Comparison of ENCODE assay signal across 2 cellular contexts in genomic region chr20:64053841-64054661, GRCh38.
A peak's percentile ranks its signal among the peaks of the same experiment; 100 is the strongest.
TF ChIP-seq lines count a peak whose summit lies in the region.

No MANE protein-coding gene starts in this region.

TF ChIP-seq in IMR-90, 13 proteins besides CTCF, POLR2A, EP300 and RAD21:
- TF ChIP-seq NFE2L2 (IDR thresholded peaks at IDR 0.05; ENCODE audit: low read depth, low read length) = no peak
- TF ChIP-seq RFX5 (IDR thresholded peaks at IDR 0.05; ENCODE audit: low read depth, low read length) = no peak
- TF ChIP-seq, protein P1, sequence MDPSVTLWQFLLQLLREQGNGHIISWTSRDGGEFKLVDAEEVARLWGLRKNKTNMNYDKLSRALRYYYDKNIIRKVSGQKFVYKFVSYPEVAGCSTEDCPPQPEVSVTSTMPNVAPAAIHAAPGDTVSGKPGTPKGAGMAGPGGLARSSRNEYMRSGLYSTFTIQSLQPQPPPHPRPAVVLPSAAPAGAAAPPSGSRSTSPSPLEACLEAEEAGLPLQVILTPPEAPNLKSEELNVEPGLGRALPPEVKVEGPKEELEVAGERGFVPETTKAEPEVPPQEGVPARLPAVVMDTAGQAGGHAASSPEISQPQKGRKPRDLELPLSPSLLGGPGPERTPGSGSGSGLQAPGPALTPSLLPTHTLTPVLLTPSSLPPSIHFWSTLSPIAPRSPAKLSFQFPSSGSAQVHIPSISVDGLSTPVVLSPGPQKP (IDR thresholded peaks at IDR 0.05; ENCODE audit: borderline replicate concordance, low read depth, low read length) = no peak
- no peak for TF ChIP-seq BHLHE40 (IDR thresholded peaks at IDR 0.05; ENCODE audit: low read depth, low read length)
- TF ChIP-seq MXI1 (IDR thresholded peaks at IDR 0.05; ENCODE audit: borderline replicate concordance, low read depth, low read length) = no peak
- no peak for TF ChIP-seq CEBPB (IDR thresholded peaks at IDR 0.05; ENCODE audit: low read depth, low read length)
- TF ChIP-seq, protein P2, sequence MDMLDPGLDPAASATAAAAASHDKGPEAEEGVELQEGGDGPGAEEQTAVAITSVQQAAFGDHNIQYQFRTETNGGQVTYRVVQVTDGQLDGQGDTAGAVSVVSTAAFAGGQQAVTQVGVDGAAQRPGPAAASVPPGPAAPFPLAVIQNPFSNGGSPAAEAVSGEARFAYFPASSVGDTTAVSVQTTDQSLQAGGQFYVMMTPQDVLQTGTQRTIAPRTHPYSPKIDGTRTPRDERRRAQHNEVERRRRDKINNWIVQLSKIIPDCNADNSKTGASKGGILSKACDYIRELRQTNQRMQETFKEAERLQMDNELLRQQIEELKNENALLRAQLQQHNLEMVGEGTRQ (IDR thresholded peaks at IDR 0.05; ENCODE audit: low read depth, low read length) = no peak

TF ChIP-seq in GM12878, 131 proteins besides CTCF, POLR2A, EP300 and RAD21:
- TF ChIP-seq, protein P3, sequence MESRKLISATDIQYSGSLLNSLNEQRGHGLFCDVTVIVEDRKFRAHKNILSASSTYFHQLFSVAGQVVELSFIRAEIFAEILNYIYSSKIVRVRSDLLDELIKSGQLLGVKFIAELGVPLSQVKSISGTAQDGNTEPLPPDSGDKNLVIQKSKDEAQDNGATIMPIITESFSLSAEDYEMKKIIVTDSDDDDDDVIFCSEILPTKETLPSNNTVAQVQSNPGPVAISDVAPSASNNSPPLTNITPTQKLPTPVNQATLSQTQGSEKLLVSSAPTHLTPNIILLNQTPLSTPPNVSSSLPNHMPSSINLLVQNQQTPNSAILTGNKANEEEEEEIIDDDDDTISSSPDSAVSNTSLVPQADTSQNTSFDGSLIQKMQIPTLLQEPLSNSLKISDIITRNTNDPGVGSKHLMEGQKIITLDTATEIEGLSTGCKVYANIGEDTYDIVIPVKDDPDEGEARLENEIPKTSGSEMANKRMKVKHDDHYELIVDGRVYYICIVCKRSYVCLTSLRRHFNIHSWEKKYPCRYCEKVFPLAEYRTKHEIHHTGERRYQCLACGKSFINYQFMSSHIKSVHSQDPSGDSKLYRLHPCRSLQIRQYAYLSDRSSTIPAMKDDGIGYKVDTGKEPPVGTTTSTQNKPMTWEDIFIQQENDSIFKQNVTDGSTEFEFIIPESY (IDR thresholded peaks at IDR 0.05) = no peak
- TF ChIP-seq KLF5 (IDR thresholded peaks at IDR 0.05; ENCODE audit: partially characterized antibody) = no peak
- TF ChIP-seq GABPA (IDR thresholded peaks at IDR 0.05; ENCODE audit: low read depth) = no peak
- TF ChIP-seq TCF12 (IDR thresholded peaks at IDR 0.05; ENCODE audit: low read depth, low read length) = 0 out of 2 replicates have a peak, but pooled peaks have one; percentile 29
- no peak for TF ChIP-seq RELB (IDR thresholded peaks at IDR 0.05; ENCODE audit: low read depth)
- TF ChIP-seq NR2F1 (conservative IDR thresholded peaks at IDR 0.05) = no peak
- TF ChIP-seq SMAD1 (IDR thresholded peaks at IDR 0.05; ENCODE audit: low read depth, partially characterized antibody) = no peak
- TF ChIP-seq HDAC6 (IDR thresholded peaks at IDR 0.05; ENCODE audit: unreplicated experiment) = no peak
- no peak for TF ChIP-seq MTA3 (IDR thresholded peaks at IDR 0.05; ENCODE audit: borderline replicate concordance, low read length)
- no peak for TF ChIP-seq RFX5 (IDR thresholded peaks at IDR 0.05; ENCODE audit: low read depth, low read length)
- TF ChIP-seq ZZZ3 (IDR thresholded peaks at IDR 0.05; ENCODE audit: control insufficient read depth, insufficient read length, low read depth) = no peak
- no peak for TF ChIP-seq POLR2AphosphoS5 (IDR thresholded peaks at IDR 0.05; ENCODE audit: low read length)
- no peak for TF ChIP-seq IKZF2 (IDR thresholded peaks at IDR 0.05)
- no peak for TF ChIP-seq BRCA1 (IDR thresholded peaks at IDR 0.05; ENCODE audit: low read depth, low read length)
- TF ChIP-seq SMARCA5 (IDR thresholded peaks at IDR 0.05) = 0 out of 2 replicates have a peak, but pooled peaks have one; percentile 27
- TF ChIP-seq SIN3A (IDR thresholded peaks at IDR 0.05; ENCODE audit: low read depth, low read length) = no peak
- TF ChIP-seq CBX3 (IDR thresholded peaks at IDR 0.05; ENCODE audit: borderline replicate concordance, low read depth) = no peak
- TF ChIP-seq, protein P4, sequence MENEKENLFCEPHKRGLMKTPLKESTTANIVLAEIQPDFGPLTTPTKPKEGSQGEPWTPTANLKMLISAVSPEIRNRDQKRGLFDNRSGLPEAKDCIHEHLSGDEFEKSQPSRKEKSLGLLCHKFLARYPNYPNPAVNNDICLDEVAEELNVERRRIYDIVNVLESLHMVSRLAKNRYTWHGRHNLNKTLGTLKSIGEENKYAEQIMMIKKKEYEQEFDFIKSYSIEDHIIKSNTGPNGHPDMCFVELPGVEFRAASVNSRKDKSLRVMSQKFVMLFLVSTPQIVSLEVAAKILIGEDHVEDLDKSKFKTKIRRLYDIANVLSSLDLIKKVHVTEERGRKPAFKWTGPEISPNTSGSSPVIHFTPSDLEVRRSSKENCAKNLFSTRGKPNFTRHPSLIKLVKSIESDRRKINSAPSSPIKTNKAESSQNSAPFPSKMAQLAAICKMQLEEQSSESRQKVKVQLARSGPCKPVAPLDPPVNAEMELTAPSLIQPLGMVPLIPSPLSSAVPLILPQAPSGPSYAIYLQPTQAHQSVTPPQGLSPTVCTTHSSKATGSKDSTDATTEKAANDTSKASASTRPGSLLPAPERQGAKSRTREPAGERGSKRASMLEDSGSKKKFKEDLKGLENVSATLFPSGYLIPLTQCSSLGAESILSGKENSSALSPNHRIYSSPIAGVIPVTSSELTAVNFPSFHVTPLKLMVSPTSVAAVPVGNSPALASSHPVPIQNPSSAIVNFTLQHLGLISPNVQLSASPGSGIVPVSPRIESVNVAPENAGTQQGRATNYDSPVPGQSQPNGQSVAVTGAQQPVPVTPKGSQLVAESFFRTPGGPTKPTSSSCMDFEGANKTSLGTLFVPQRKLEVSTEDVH (IDR thresholded peaks at IDR 0.05; ENCODE audit: low read depth, partially characterized antibody) = no peak
- TF ChIP-seq, protein P5, sequence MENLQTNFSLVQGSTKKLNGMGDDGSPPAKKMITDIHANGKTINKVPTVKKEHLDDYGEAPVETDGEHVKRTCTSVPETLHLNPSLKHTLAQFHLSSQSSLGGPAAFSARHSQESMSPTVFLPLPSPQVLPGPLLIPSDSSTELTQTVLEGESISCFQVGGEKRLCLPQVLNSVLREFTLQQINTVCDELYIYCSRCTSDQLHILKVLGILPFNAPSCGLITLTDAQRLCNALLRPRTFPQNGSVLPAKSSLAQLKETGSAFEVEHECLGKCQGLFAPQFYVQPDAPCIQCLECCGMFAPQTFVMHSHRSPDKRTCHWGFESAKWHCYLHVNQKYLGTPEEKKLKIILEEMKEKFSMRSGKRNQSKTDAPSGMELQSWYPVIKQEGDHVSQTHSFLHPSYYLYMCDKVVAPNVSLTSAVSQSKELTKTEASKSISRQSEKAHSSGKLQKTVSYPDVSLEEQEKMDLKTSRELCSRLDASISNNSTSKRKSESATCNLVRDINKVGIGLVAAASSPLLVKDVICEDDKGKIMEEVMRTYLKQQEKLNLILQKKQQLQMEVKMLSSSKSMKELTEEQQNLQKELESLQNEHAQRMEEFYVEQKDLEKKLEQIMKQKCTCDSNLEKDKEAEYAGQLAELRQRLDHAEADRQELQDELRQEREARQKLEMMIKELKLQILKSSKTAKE (IDR thresholded peaks at IDR 0.05; ENCODE audit: low read depth, poor library complexity, severe bottlenecking) = no peak
- TF ChIP-seq GATAD2B (conservative IDR thresholded peaks at IDR 0.05; ENCODE audit: low read depth) = no peak
- TF ChIP-seq MYB (IDR thresholded peaks at IDR 0.05; ENCODE audit: borderline replicate concordance, low read depth, low read length) = no peak
- no peak for TF ChIP-seq ZNF207 (IDR thresholded peaks at IDR 0.05; ENCODE audit: borderline replicate concordance)
- TF ChIP-seq MXI1 (IDR thresholded peaks at IDR 0.05; ENCODE audit: low read depth, low read length) = no peak
- no peak for TF ChIP-seq RELA (IDR thresholded peaks at IDR 0.05; ENCODE audit: borderline replicate concordance, partially characterized antibody)
- TF ChIP-seq SMC3 (IDR thresholded peaks at IDR 0.05; ENCODE audit: borderline replicate concordance, low read length) = peak; percentile 46; the same call in 1 of the 2 replicates
